ENCODE assay signal across 8 cellular contexts in genomic region chr10:33134011-33134751, GRCh38.
DNase-seq lines count a peak whose midpoint lies in the region; ATAC-seq and TF ChIP-seq lines count a peak whose summit lies in the region.

No MANE protein-coding gene starts in this region.

- TF ChIP-seq CTCF in astrocyte of the spinal cord (IDR thresholded peaks at IDR 0.05; ENCODE audit: low read depth, low read length) (no peak), thoracic aorta (IDR thresholded peaks at IDR 0.05) (no peak), WERI-Rb-1 (IDR thresholded peaks at IDR 0.05; ENCODE audit: low read depth, low read length) (no peak)

- H3K27me3 ChIP-seq in muscle layer of colon (ENCODE audit: control insufficient read depth in 1 of 2, insufficient read depth in 2 of 2, low read length in 2 of 2) (no peaks in the 10 kb centered on the region), thoracic aorta (replicated peaks; ENCODE audit: insufficient read depth) (no peaks in the 10 kb centered on the region), WERI-Rb-1 (ENCODE audit: insufficient read depth, low read depth, severe bottlenecking) (no peaks in the 10 kb centered on the region)

- in situ Hi-C loops in astrocyte of the spinal cord (cut with HindIII; ENCODE audit: low sequenced_read_pairs) = no loop called here

- H3K4me3 ChIP-seq in astrocyte of the spinal cord (ENCODE audit: low read depth, low read length) (no peak overlapping the region), muscle layer of colon (ENCODE audit: low read depth in 1 of 2, low read length in 2 of 2) (no peak overlapping the region), thoracic aorta (no peak overlapping the region), WERI-Rb-1 (ENCODE audit: low read depth, low read length) (no peak overlapping the region)

- H3K9me3 ChIP-seq in muscle layer of colon (ENCODE audit: low read length) (no peaks in the 10 kb centered on the region), thoracic aorta (no peaks in the 10 kb centered on the region), WERI-Rb-1 (ENCODE audit: severe bottlenecking) (no peaks in the 10 kb centered on the region)

- H3K27ac ChIP-seq in muscle layer of colon (ENCODE audit: low read depth, low read length) = peak overlapping the region; percentile 30
- H3K27ac ChIP-seq in thoracic aorta = peak overlapping the region in 1 of 2 donors; percentile 33
- no peak overlapping the region for H3K27ac ChIP-seq in WERI-Rb-1

- DNase-seq in ELR (ENCODE audit: low read depth) (peak; percentile 94), T-helper 2 cell (peak; percentile 35 to 99 (median 65)), astrocyte of the spinal cord (ENCODE audit: low read depth, low spot score) (peak; percentile 95), thoracic aorta (ENCODE audit: low spot score) (peak; percentile 59), WERI-Rb-1 (no peak), GM19240 (ENCODE audit: insufficient read length, low spot score) (no peak)

- ATAC-seq in HG02759 (IDR thresholded peaks at IDR 0.05; ENCODE audit: unreplicated experiment) (peak; percentile 74), thoracic aorta (ENCODE audit: insufficient number of reproducible peaks, low FRiP score, low read depth) (peak; percentile 99)

- no peaks in the 10 kb centered on the region for H3K36me3 ChIP-seq in muscle layer of colon (ENCODE audit: insufficient read depth, low read length)
- no peaks in the 10 kb centered on the region for H3K36me3 ChIP-seq in thoracic aorta
- H3K36me3 ChIP-seq in WERI-Rb-1 = no peaks in the 10 kb centered on the region

- H3K4me1 ChIP-seq in muscle layer of colon (ENCODE audit: insufficient read depth, low read length) (peaks cover 18% of the 10 kb centered on the region), thoracic aorta (ENCODE audit: control insufficient read depth in 1 of 2, low read depth in 2 of 2) (peaks cover 3 to 13% of the 10 kb centered on the region in 2 donors)

- H3K9ac ChIP-seq in muscle layer of colon (ENCODE audit: low read length) = no peak overlapping the region

Comparison
In these comparisons a context has a peak if more than half of its experiments do, and no peak if none do; other contexts are left out.
1. DNase-seq: peak in ELR (single experiment), T-helper 2 cell (5 of 5), astrocyte of the spinal cord (single experiment) and thoracic aorta (single experiment); none in WERI-Rb-1 (single experiment) and GM19240 (single experiment).